In genomic region chr1:20322081-20322824, GRCh38 we compare ENCODE assay signal across 9 cellular contexts. TPM values are rescaled to one million over a fixed set of nuclear protein-coding genes. Genes with fewer than 3 reads are reported as not detected.
A peak's percentile ranks its signal among the peaks of the same experiment; 100 is the strongest.
DNase-seq lines count a peak whose midpoint lies in the region; ATAC-seq, FAIRE-seq and TF ChIP-seq lines count a peak whose summit lies in the region.
"Had no signal": no experiment of that assay in that cellular context is flagged by ENCODE, and none has a peak within 500 bp of the region (broad histone marks: within the 10 kb centered on the region; RNA-seq: fewer than 3 reads in every experiment).

No MANE protein-coding gene starts in this region.

- peaks cover 30% of the 10 kb centered on the region for H3K4me1 Mint-ChIP-seq in activated CD4-positive, alpha-beta memory T cell treated with anti-CD3 and anti-CD28 coated beads, Interleukin-2, amount 10 ng/mL, durations not matched to agents 7 days and 5 days
- H3K4me1 Mint-ChIP-seq in neural crest cell, result peaks cover 26% of the 10 kb centered on the region

- H3K4me1 ChIP-seq in HEK293 (ENCODE audit: control insufficient read depth, insufficient read depth, low read length), result no peaks in the 10 kb centered on the region

- peak; percentile 26 for DNase-seq in activated CD4-positive, alpha-beta memory T cell treated with anti-CD3 and anti-CD28 coated beads, Interleukin-2, amount 10 ng/mL, durations not matched to agents 7 days and 5 days
- DNase-seq in neural crest cell (ENCODE audit: low read depth, low spot score), result no peak
- no peak for DNase-seq in COLO829 (ENCODE audit: low spot score)
- no peak for DNase-seq in RCC 7860 (ENCODE audit: low spot score)
- DNase-seq in omental fat pad (ENCODE audit: low spot score), result no peak

- H3K9me3 ChIP-seq in HEK293 (ENCODE audit: control insufficient read depth, insufficient read depth, low read depth, low read length), result no peaks in the 10 kb centered on the region

- H3K27ac ChIP-seq in HEK293 (ENCODE audit: extremely low read depth, low read depth, low read length), result no peak overlapping the region

- no peaks in the 10 kb centered on the region for H3K36me3 Mint-ChIP-seq in activated CD4-positive, alpha-beta memory T cell treated with anti-CD3 and anti-CD28 coated beads, Interleukin-2, amount 10 ng/mL, durations not matched to agents 7 days and 5 days (ENCODE audit: low read depth)
- H3K36me3 Mint-ChIP-seq in neural crest cell (ENCODE audit: low read depth), result no peaks in the 10 kb centered on the region

- H3K27me3 Mint-ChIP-seq in activated CD4-positive, alpha-beta memory T cell treated with anti-CD3 and anti-CD28 coated beads, Interleukin-2, amount 10 ng/mL, durations not matched to agents 7 days and 5 days, result peaks cover 42% of the 10 kb centered on the region
- H3K27me3 Mint-ChIP-seq in neural crest cell (ENCODE audit: low read depth), result peaks cover 4% of the 10 kb centered on the region

- no peak for FAIRE-seq in RCC 7860 (lab: Jason Lieb, UNC)

- H3K9me3 Mint-ChIP-seq in activated CD4-positive, alpha-beta memory T cell treated with anti-CD3 and anti-CD28 coated beads, Interleukin-2, amount 10 ng/mL, durations not matched to agents 7 days and 5 days, result no peaks in the 10 kb centered on the region
- H3K9me3 Mint-ChIP-seq in neural crest cell, result no peaks in the 10 kb centered on the region

- POLR2A ChIA-PET in HEK293 (lab: Yijun Ruan, JAX), result no interaction called here
- POLR2A ChIA-PET in activated CD4-positive, alpha-beta memory T cell treated with anti-CD3 and anti-CD28 coated beads, Interleukin-2, amount 10 ng/mL, durations not matched to agents 7 days and 5 days (lab: Charles Lee), result interaction anchor here (1.0 kb wide), 1 partner anchor 66 kb away, joined by 4 read pairs; no protein-coding TSS in a partner anchor

- no peaks in the 10 kb centered on the region for H3K36me3 ChIP-seq in HEK293 (ENCODE audit: control insufficient read depth in 2 of 2, insufficient read depth in 1 of 2, low read length in 2 of 2)

- TF ChIP-seq CTCF in HEK293 (tag by site-specific recombination; IDR thresholded peaks at IDR 0.05), result no peak
- no peak for TF ChIP-seq CTCF in neural crest cell (conservative IDR thresholded peaks at IDR 0.05)
- no peak for TF ChIP-seq CTCF in omental fat pad (IDR thresholded peaks at IDR 0.05)

- H3K27ac Mint-ChIP-seq in activated CD4-positive, alpha-beta memory T cell treated with anti-CD3 and anti-CD28 coated beads, Interleukin-2, amount 10 ng/mL, durations not matched to agents 7 days and 5 days, result peak overlapping the region; percentile 46
- peak overlapping the region; percentile 81 for H3K27ac Mint-ChIP-seq in neural crest cell (ENCODE audit: unreplicated experiment)

- peak overlapping the region; percentile 42 for H3K4me3 Mint-ChIP-seq in activated CD4-positive, alpha-beta memory T cell treated with anti-CD3 and anti-CD28 coated beads, Interleukin-2, amount 10 ng/mL, durations not matched to agents 7 days and 5 days
- no peak overlapping the region for H3K4me3 Mint-ChIP-seq in neural crest cell

- no peak overlapping the region for H3K4me3 ChIP-seq in HEK293 (ENCODE audit: low read depth, low read length)

- CTCF ChIA-PET in HEK293 (lab: Yijun Ruan, JAX), result interaction anchor here (0.6 kb wide), 1 partner anchor 404 kb away, joined by 4 read pairs; no protein-coding TSS in a partner anchor
- CTCF ChIA-PET in activated CD4-positive, alpha-beta memory T cell treated with anti-CD3 and anti-CD28 coated beads, Interleukin-2, amount 10 ng/mL, durations not matched to agents 7 days and 5 days (lab: Charles Lee), result interaction anchor here (1.6 kb wide), 1 partner anchor 109 kb away, joined by 6 read pairs; no protein-coding TSS in a partner anchor

- ATAC-seq in GM18517 (IDR thresholded peaks at IDR 0.05; ENCODE audit: unreplicated experiment), result peak; percentile 70
- no peak for ATAC-seq in omental fat pad (ENCODE audit: low FRiP score)
- ATAC-seq in GM19324 (IDR thresholded peaks at IDR 0.05; ENCODE audit: low FRiP score, unreplicated experiment), result no peak

TF ChIP-seq in HEK293, 187 proteins besides CTCF, POLR2A, EP300 and RAD21:
- TF ChIP-seq ZNF501 (tag by site-specific recombination; IDR thresholded peaks at IDR 0.05), result no peak
- TF ChIP-seq ZNF426 (tag by site-specific recombination; IDR thresholded peaks at IDR 0.05), result no peak
- no peak for TF ChIP-seq ZNF555 (tag by site-specific recombination; conservative IDR thresholded peaks at IDR 0.05)
- no peak for TF ChIP-seq KLF1 (tag by site-specific recombination; IDR thresholded peaks at IDR 0.05)
- no peak for TF ChIP-seq BCL6B (tag by site-specific recombination; IDR thresholded peaks at IDR 0.05)
- TF ChIP-seq GFI1B (tag by site-specific recombination; IDR thresholded peaks at IDR 0.05), result no peak
- peak; percentile 85 for TF ChIP-seq PRDM1 (tag by site-specific recombination; IDR thresholded peaks at IDR 0.05)
- TF ChIP-seq ATF2 (tag by site-specific recombination; IDR thresholded peaks at IDR 0.05; ENCODE audit: low read depth), result peak; percentile 68; the same call in 1 of the 2 replicates
- no peak for TF ChIP-seq ZIC2 (tag by site-specific recombination; IDR thresholded peaks at IDR 0.05)
- TF ChIP-seq ZNF133 (tag by site-specific recombination; IDR thresholded peaks at IDR 0.05), result no peak
- no peak for TF ChIP-seq ZEB2 (tag by site-specific recombination; IDR thresholded peaks at IDR 0.05)
- TF ChIP-seq ZNF26 (tag by site-specific recombination; IDR thresholded peaks at IDR 0.05), result no peak

RNA-seq across cellular contexts. Expression of gene VWA5B1, which starts 31.6 kb away (rescaled TPM):
- not detected for total RNA-seq in activated CD4-positive, alpha-beta memory T cell treated with anti-CD3 and anti-CD28 coated beads, Interleukin-2, amount 10 ng/mL, durations not matched to agents 7 days and 5 days
- total RNA-seq in neural crest cell (0.30 and 0.44 TPM in 2 replicates), omental fat pad (not detected)
- total RNA-seq: lung microvascular endothelial cell had no signal
